Comparison of ENCODE assay signal across 8 cellular contexts in genomic region chr7:77696057-77696642, GRCh38. TPM values are rescaled to one million over a fixed set of nuclear protein-coding genes. Genes with fewer than 3 reads are reported as not detected.
DNase-seq lines count a peak whose midpoint lies in the region; ATAC-seq and TF ChIP-seq lines count a peak whose summit lies in the region.

Gene RSBN1L, plus strand, starts transcription at chr7:77696459. Its CDS starts 11 bp downstream, at chr7:77696470.

- H2BK5ac ChIP-seq in IMR-90 (ENCODE audit: low read depth, low read length, poor library complexity, severe bottlenecking) = peak within 1 kb of the TSS; percentile 87

- peak within 1 kb of the TSS; percentile 97 for H3K14ac ChIP-seq in IMR-90 (replicated peaks; ENCODE audit: low read depth, low read length)

- ATAC-seq in GM21528 (IDR thresholded peaks at IDR 0.05; ENCODE audit: low FRiP score, unreplicated experiment) = peak; percentile 97
- ATAC-seq in IMR-90 (ENCODE audit: low read depth) = peak; percentile 98

- peak within 1 kb of the TSS; percentile 66 for H4K5ac ChIP-seq in IMR-90 (ENCODE audit: low read depth, low read length)

- no peaks in the 10 kb centered on the region for H3K4me1 ChIP-seq in IMR-90 (ENCODE audit: control insufficient read depth, insufficient read depth, low read length)

- dilution Hi-C loops in IMR-90 (cut with HindIII; ENCODE audit: low sequenced_read_pairs, unreplicated experiment) = no loop called here

- peak within 1 kb of the TSS; percentile 68 for H2AK5ac ChIP-seq in IMR-90 (ENCODE audit: low read depth, low read length)

- TF ChIP-seq CTCF in IMR-90 (conservative IDR thresholded peaks at IDR 0.05; ENCODE audit: low read depth, low read length) = peak; percentile 39

- H3K27ac ChIP-seq in IMR-90 (ENCODE audit: insufficient read depth, low read length) (peak within 1 kb of the TSS; percentile 92), epithelial cell of prostate (peak within 1 kb of the TSS; percentile 73)

- H3K9me3 ChIP-seq in IMR-90 (ENCODE audit: control insufficient read depth, insufficient read depth, low read length) = no peaks in the 10 kb centered on the region

- DNase-seq in DMS153 (lab: John Stamatoyannopoulos, UW) = peak; percentile 97
- peak; percentile 97 for DNase-seq in IMR-90
- DNase-seq in OCI-M1 (lab: John Stamatoyannopoulos, UW) = peak; percentile 100
- peak; percentile 98 for DNase-seq in activated T-cell treated with anti-CD3 and anti-CD28 coated beads for 4 hours
- peak; percentile 82 for DNase-seq in epithelial cell of prostate (ENCODE audit: low read depth, low spot score)
- peak; percentile 99 for DNase-seq in mucosa of gallbladder (ENCODE audit: low spot score)
- peak; percentile 93 to 97 for DNase-seq in stimulated activated CD8-positive, alpha-beta memory T cell treated with anti-CD3 and anti-CD28 coated beads, Interleukin-4, amount 100 ng/mL, for 4 hours (ENCODE audit: low read depth in 2 of 2, low spot score in 1 of 2)

- H4K20me1 ChIP-seq in IMR-90 (ENCODE audit: insufficient read depth, low read length) = peaks cover 16% of the 10 kb centered on the region; the same call in 1 of the 2 replicates

- H4K8ac ChIP-seq in IMR-90 (ENCODE audit: low read depth in 2 of 2, low read length in 2 of 2) = peak within 1 kb of the TSS; percentile 49 to 79

- 0 out of 2 replicates have a peak, but pooled peaks cover 3% of the 10 kb centered on the region for H3K9me1 ChIP-seq in IMR-90 (ENCODE audit: insufficient read depth, low read length)

- peak within 1 kb of the TSS; percentile 97 for H3K23ac ChIP-seq in IMR-90 (ENCODE audit: low read depth, low read length)

- H3K36me3 ChIP-seq in IMR-90 (ENCODE audit: control insufficient read depth, insufficient read depth, low read length) = no peaks in the 10 kb centered on the region

- peak; percentile 7; the same call in 1 of the 2 replicates for TF ChIP-seq RAD21 in IMR-90 (IDR thresholded peaks at IDR 0.05; ENCODE audit: low read length)

- H4K91ac ChIP-seq in IMR-90 (ENCODE audit: insufficient read depth, low read depth, low read length) = peak within 1 kb of the TSS; percentile 81

- intact Hi-C loops in IMR-90 (cut with micrococcal nuclease) = loop anchor here (1.0 to 5.0 kb wide), 3 partner anchors 9 to 63 kb away; no protein-coding TSS in a partner anchor

- in situ Hi-C loops in IMR-90 (cut with MboI; ENCODE audit: low sequenced_read_pairs) = no loop called here

- 0% methylated on average over 22 of the region's 53 CpGs; no CpG with 5 or more reads in 1 of the 2 experiments for WGBS in IMR-90 (ENCODE audit: extremely low coverage in 2 of 2, insufficient read length in 1 of 2), 2 experiments

- H3K4me2 ChIP-seq in IMR-90 (ENCODE audit: low read depth, low read length) = peak within 1 kb of the TSS; percentile 92

- peak within 1 kb of the TSS; percentile 35 for H2BK20ac ChIP-seq in IMR-90 (ENCODE audit: low read depth, low read length)

- peak within 1 kb of the TSS; percentile 95 for H3K56ac ChIP-seq in IMR-90 (ENCODE audit: extremely low read depth, insufficient read depth, low read length)

- peak within 1 kb of the TSS; percentile 86 for H2BK120ac ChIP-seq in IMR-90 (ENCODE audit: low read depth, low read length)

- BruUV-seq in IMR-90 (replicated peaks; lab: Mats Ljungman, UMichigan) = no TSS peak

- peak within 1 kb of the TSS; percentile 91 for H3K4me3 ChIP-seq in IMR-90 (ENCODE audit: insufficient read depth, low read depth, low read length)

- H3K27me3 ChIP-seq in IMR-90 (ENCODE audit: control insufficient read depth, insufficient read depth, low read length) = no peaks in the 10 kb centered on the region

- H2BK15ac ChIP-seq in IMR-90 (ENCODE audit: low read depth, low read length) = peak within 1 kb of the TSS; percentile 61; the same call in 2 of the 3 replicates

- peak within 1 kb of the TSS; percentile 67 for H3K18ac ChIP-seq in IMR-90 (ENCODE audit: low read depth, low read length)

- peak within 1 kb of the TSS; percentile 95 for H3K9ac ChIP-seq in IMR-90 (ENCODE audit: low read depth, low read length)

- H3K4ac ChIP-seq in IMR-90 (ENCODE audit: low read depth, low read length) = peak within 1 kb of the TSS; percentile 85

- H2AFZ ChIP-seq in IMR-90 (replicated peaks; ENCODE audit: low read length, poor library complexity) = peak within 1 kb of the TSS; percentile 98

- peaks cover 14 to 59% of the 10 kb centered on the region in 2 experiments for H3K79me1 ChIP-seq in IMR-90 (ENCODE audit: low read depth in 1 of 2, low read length in 2 of 2)

- peak within 1 kb of the TSS; percentile 93 for H2AK9ac ChIP-seq in IMR-90 (replicated peaks; ENCODE audit: low read depth, low read length, poor library complexity)

- CTCF ChIA-PET in IMR-90 (lab: Yijun Ruan, JAX) = interaction anchor here (3.1 kb wide), 1 partner anchor 44 kb away, joined by 12 read pairs; no protein-coding TSS in a partner anchor

- POLR2A ChIA-PET in IMR-90 (lab: Charles Lee; ENCODE audit: unreplicated experiment) = no interaction called here

- peak; percentile 79 for TF ChIP-seq POLR2A in IMR-90 (IDR thresholded peaks at IDR 0.05; ENCODE audit: low read depth, low read length)

TF ChIP-seq in IMR-90, 13 proteins besides CTCF, POLR2A, EP300 and RAD21:
- TF ChIP-seq MAZ (IDR thresholded peaks at IDR 0.05; ENCODE audit: borderline replicate concordance, low read depth, low read length) (peak; percentile 82), RFX5 (IDR thresholded peaks at IDR 0.05; ENCODE audit: low read depth, low read length) (no peak), CEBPB (IDR thresholded peaks at IDR 0.05; ENCODE audit: low read depth, low read length) (0 out of 2 replicates have a peak, but pooled peaks have one; percentile 41), NFE2L2 (IDR thresholded peaks at IDR 0.05; ENCODE audit: low read depth, low read length) (no peak), RCOR1 (IDR thresholded peaks at IDR 0.05; ENCODE audit: insufficient replicate concordance, low read length) (no peak), FOS (IDR thresholded peaks at IDR 0.05; ENCODE audit: low read depth, low read length) (peak; percentile 39; the same call in 1 of the 2 replicates), CHD1 (IDR thresholded peaks at IDR 0.05; ENCODE audit: low read depth, low read length) (peak; percentile 61; the same call in 1 of the 2 replicates), BHLHE40 (IDR thresholded peaks at IDR 0.05; ENCODE audit: low read depth, low read length) (peak; percentile 68), ELK1 (IDR thresholded peaks at IDR 0.05; ENCODE audit: borderline replicate concordance, low read depth, low read length) (no peak), MAFK (IDR thresholded peaks at IDR 0.05; ENCODE audit: low read depth, low read length) (no peak), SMC3 (IDR thresholded peaks at IDR 0.05; ENCODE audit: low read depth, low read length) (no peak), USF2 (IDR thresholded peaks at IDR 0.05; ENCODE audit: low read depth, low read length) (no peak), MXI1 (IDR thresholded peaks at IDR 0.05; ENCODE audit: borderline replicate concordance, low read depth, low read length) (peak; percentile 41; the same call in 1 of the 2 replicates)

RNA-seq across cellular contexts. Expression of gene RSBN1L, which starts in this region (rescaled TPM):
- total RNA-seq in IMR-90 (2012; rRNA removed) (14.7 and 23.6 TPM in 2 replicates), mucosa of gallbladder (18.3 TPM)
- 5.7 and 7.8 TPM in 2 replicates for polyA plus RNA-seq in IMR-90 (2012; rRNA removed)
- polyA plus RNA-seq in IMR-90 (2012; cell fraction: cytosol; rRNA removed) = 1.1 and 1.7 TPM in 2 replicates
- polyA plus RNA-seq in IMR-90 (2012; cell fraction: nucleus; rRNA removed; ENCODE audit: low replicate concordance) = 1.8 and 10.0 TPM in 2 replicates

Comparison
In these comparisons a context has a peak if more than half of its experiments do, and no peak if none do; other contexts are left out.
1. Peak in every context shown above with its lines: DNase-seq, ATAC-seq, H3K4me3 ChIP-seq and H3K27ac ChIP-seq.